Comparison of ENCODE assay signal across 13 cellular contexts in the genomic region with DNA sequence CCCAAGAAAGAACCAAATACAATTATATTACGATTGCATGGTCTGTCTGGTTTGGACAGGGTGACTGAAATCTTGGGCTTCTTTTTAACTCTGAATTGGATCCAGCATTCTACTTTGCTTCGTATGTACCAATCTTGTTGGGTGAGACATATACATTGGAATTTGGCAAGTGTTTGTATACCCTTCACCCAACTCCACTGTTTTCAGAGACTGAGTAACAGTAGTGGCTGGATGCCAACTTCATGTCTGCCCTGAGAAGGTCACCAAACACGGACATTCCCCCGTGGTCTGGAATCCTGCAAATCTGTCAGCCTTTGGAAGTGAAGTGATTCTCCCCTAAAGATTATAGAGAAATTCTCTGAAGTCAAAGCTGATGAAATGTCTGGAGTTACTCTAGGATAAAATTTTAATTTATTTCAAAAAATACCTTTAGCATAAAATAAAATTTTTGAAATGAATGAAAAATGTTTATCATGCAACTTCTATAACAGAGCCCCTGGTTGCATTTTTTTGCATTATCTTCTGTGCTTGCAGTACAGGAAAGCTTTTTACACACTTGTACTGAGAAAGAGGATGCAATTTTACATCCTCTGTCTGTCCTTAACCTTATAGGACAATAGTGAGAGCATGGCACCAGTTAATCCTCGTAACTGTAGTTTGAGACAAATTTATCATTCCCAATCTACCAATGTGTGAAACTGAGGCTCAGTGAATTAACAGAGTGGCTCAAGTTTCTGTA.
DNase-seq lines count a peak whose midpoint lies in the region; ATAC-seq, FAIRE-seq and TF ChIP-seq lines count a peak whose summit lies in the region.
"Had no signal": no experiment of that assay in that cellular context is flagged by ENCODE, and none has a peak within 500 bp of the region (broad histone marks: within the 10 kb centered on the region; RNA-seq: fewer than 3 reads in every experiment).

No MANE protein-coding gene starts in this region.

- H3K9me3 ChIP-seq in GM23248 (ENCODE audit: low read depth) (no peaks in the 10 kb centered on the region), fibroblast of lung (ENCODE audit: control insufficient read depth, insufficient read depth, low read depth, low read length) (no peaks in the 10 kb centered on the region), pancreas (no peaks in the 10 kb centered on the region)

- no peak for TF ChIP-seq CTCF in fibroblast of lung (conservative IDR thresholded peaks at IDR 0.05 in 1 of 2, IDR thresholded peaks at IDR 0.05 in 1 of 2; ENCODE audit: low read depth in 1 of 2, low read length in 2 of 2)
- no peak for TF ChIP-seq CTCF in pancreas (IDR thresholded peaks at IDR 0.05)
- TF ChIP-seq CTCF in glutamatergic neuron (IDR thresholded peaks at IDR 0.05; ENCODE audit: partially characterized antibody, unreplicated experiment), result no peak

- H3K79me2 ChIP-seq in GM23248 (ENCODE audit: insufficient read depth) (no peaks in the 10 kb centered on the region), fibroblast of lung (ENCODE audit: control insufficient read depth, insufficient read depth, low read length) (no peaks in the 10 kb centered on the region)

- no peak overlapping the region for H3K4me3 Mint-ChIP-seq in activated T-cell treated with anti-CD3 and anti-CD28 coated beads, Interleukin-2, amount 50 U/mL, for 4 hours
- no peak overlapping the region for H3K4me3 Mint-ChIP-seq in glutamatergic neuron (ENCODE audit: unreplicated experiment)
- H3K4me3 Mint-ChIP-seq: activated naive CD4-positive, alpha-beta T cell treated with anti-CD3 and anti-CD28 coated beads, Interleukin-2, amount 50 U/mL, for 24 hours; stimulated activated effector memory CD8-positive, alpha-beta T cell treated with anti-CD3 and anti-CD28 coated beads, Interleukin-12 subunit alpha, Interleukin-12 subunit beta, amount 100 ng/mL, for 72 hours had no signal

- ATAC-seq in pancreas (peak in 3 of 4 donors; percentile 57 to 86 (median 67)), GM19324 (IDR thresholded peaks at IDR 0.05; ENCODE audit: low FRiP score, unreplicated experiment) (no peak), HG03196 (IDR thresholded peaks at IDR 0.05; ENCODE audit: unreplicated experiment) (no peak)
- no peak for ATAC-seq in activated T-cell treated with anti-CD3 and anti-CD28 coated beads, Interleukin-2, amount 50 U/mL, for 4 hours
- ATAC-seq: sciatic nerve; stimulated activated effector memory CD8-positive, alpha-beta T cell treated with anti-CD3 and anti-CD28 coated beads, Interleukin-12 subunit alpha, Interleukin-12 subunit beta, amount 100 ng/mL, for 72 hours had no signal

- no peaks in the 10 kb centered on the region for H3K4me1 Mint-ChIP-seq in activated T-cell treated with anti-CD3 and anti-CD28 coated beads, Interleukin-2, amount 50 U/mL, for 4 hours (ENCODE audit: low read depth)
- peaks cover 12% of the 10 kb centered on the region for H3K4me1 Mint-ChIP-seq in glutamatergic neuron (ENCODE audit: low read depth, unreplicated experiment)
- H3K4me1 Mint-ChIP-seq: activated naive CD4-positive, alpha-beta T cell treated with anti-CD3 and anti-CD28 coated beads, Interleukin-2, amount 50 U/mL, for 24 hours; stimulated activated effector memory CD8-positive, alpha-beta T cell treated with anti-CD3 and anti-CD28 coated beads, Interleukin-12 subunit alpha, Interleukin-12 subunit beta, amount 100 ng/mL, for 72 hours had no signal

- H3K4me1 ChIP-seq in GM23248 (ENCODE audit: insufficient read depth), result peaks cover 41% of the 10 kb centered on the region
- peaks cover 9% of the 10 kb centered on the region for H3K4me1 ChIP-seq in fibroblast of lung (ENCODE audit: control insufficient read depth, extremely low read depth, insufficient read depth, low read length)
- H3K4me1 ChIP-seq in pancreas, result peaks cover 0 to 13% (median 6%) of the 10 kb centered on the region in 3 donors

- H3K36me3 Mint-ChIP-seq in activated T-cell treated with anti-CD3 and anti-CD28 coated beads, Interleukin-2, amount 50 U/mL, for 4 hours (ENCODE audit: insufficient read depth), result peaks cover 21% of the 10 kb centered on the region
- H3K36me3 Mint-ChIP-seq in glutamatergic neuron (ENCODE audit: unreplicated experiment), result no peaks in the 10 kb centered on the region
- H3K36me3 Mint-ChIP-seq: stimulated activated effector memory CD8-positive, alpha-beta T cell treated with anti-CD3 and anti-CD28 coated beads, Interleukin-12 subunit alpha, Interleukin-12 subunit beta, amount 100 ng/mL, for 72 hours had no signal

- WGBS in GM23248 (ENCODE audit: low coverage in 1 of 2, low lambda C conversion rate in 2 of 2, missing lambda C conversion rate in 2 of 2), 2 experiments, result 19 to 20% methylated on average over 5 of the region's 5 CpGs
- WGBS in pancreas, 2 donors, result 33 to 34% methylated on average over 5 of the region's 5 CpGs

- H4K20me1 ChIP-seq in GM23248 (ENCODE audit: insufficient read depth), result no peaks in the 10 kb centered on the region
- no peaks in the 10 kb centered on the region for H4K20me1 ChIP-seq in fibroblast of lung (ENCODE audit: control insufficient read depth, extremely low read depth, insufficient read depth, low read length)

- peaks cover 22% of the 10 kb centered on the region for H3F3A ChIP-seq in GM23248 (ENCODE audit: insufficient read depth)

- no peak for FAIRE-seq in pancreas (lab: Jason Lieb, UNC)
- FAIRE-seq: GM19239 had no signal

- H3K27ac ChIP-seq in GM23248 (peak overlapping the region; percentile 76), fibroblast of lung (ENCODE audit: insufficient read depth, low read length) (no peak overlapping the region), pancreas (no peak overlapping the region)

- H3K36me3 ChIP-seq in GM23248 (ENCODE audit: low read depth), result no peaks in the 10 kb centered on the region
- H3K36me3 ChIP-seq in fibroblast of lung (ENCODE audit: control insufficient read depth, insufficient read depth, low read length), result no peaks in the 10 kb centered on the region
- H3K36me3 ChIP-seq in pancreas, result no peaks in the 10 kb centered on the region

- no peaks in the 10 kb centered on the region for H3K27me3 ChIP-seq in GM23248 (replicated peaks; ENCODE audit: insufficient read depth)
- no peaks in the 10 kb centered on the region for H3K27me3 ChIP-seq in fibroblast of lung (ENCODE audit: control insufficient read depth, insufficient read depth, low read length)
- H3K27me3 ChIP-seq in pancreas, result no peaks in the 10 kb centered on the region

- H3K4me2 ChIP-seq in GM23248 (ENCODE audit: unreplicated experiment), result peak overlapping the region; percentile 47
- peak overlapping the region; percentile 68 for H3K4me2 ChIP-seq in fibroblast of lung (ENCODE audit: extremely low read depth, insufficient read depth, low read length)

- no peaks in the 10 kb centered on the region for H3K9me3 Mint-ChIP-seq in activated T-cell treated with anti-CD3 and anti-CD28 coated beads, Interleukin-2, amount 50 U/mL, for 4 hours
- peaks cover 1% of the 10 kb centered on the region for H3K9me3 Mint-ChIP-seq in glutamatergic neuron (ENCODE audit: unreplicated experiment)
- H3K9me3 Mint-ChIP-seq: activated naive CD4-positive, alpha-beta T cell treated with anti-CD3 and anti-CD28 coated beads, Interleukin-2, amount 50 U/mL, for 24 hours; stimulated activated effector memory CD8-positive, alpha-beta T cell treated with anti-CD3 and anti-CD28 coated beads, Interleukin-12 subunit alpha, Interleukin-12 subunit beta, amount 100 ng/mL, for 72 hours had no signal

- H3K27me3 Mint-ChIP-seq in activated T-cell treated with anti-CD3 and anti-CD28 coated beads, Interleukin-2, amount 50 U/mL, for 4 hours (ENCODE audit: low read depth), result no peaks in the 10 kb centered on the region
- H3K27me3 Mint-ChIP-seq in glutamatergic neuron (ENCODE audit: unreplicated experiment), result peaks cover 1% of the 10 kb centered on the region
- H3K27me3 Mint-ChIP-seq: activated naive CD4-positive, alpha-beta T cell treated with anti-CD3 and anti-CD28 coated beads, Interleukin-2, amount 50 U/mL, for 24 hours had no signal

- intact Hi-C loops in pancreas (cut with DNase I), result no loop called here

- no peaks in the 10 kb centered on the region for H3K9me2 ChIP-seq in GM23248 (ENCODE audit: insufficient read depth)

- H3K9ac ChIP-seq in GM23248 (peak overlapping the region; percentile 27), fibroblast of lung (ENCODE audit: insufficient read depth, low read length) (no peak overlapping the region)

- H3K4me3 ChIP-seq in GM23248 (peak overlapping the region; percentile 18; the same call in 1 of the 2 replicates), fibroblast of lung (replicated peaks in 1 of 4; ENCODE audit: control extremely low read depth in 1 of 4, insufficient read depth in 1 of 4, low read depth in 3 of 4, low read length in 4 of 4) (no peak overlapping the region), pancreas (no peak overlapping the region)

- H2AFZ ChIP-seq in GM23248 (no peak overlapping the region), fibroblast of lung (ENCODE audit: low read length) (no peak overlapping the region)

- DNase-seq in GM23248 (peak; percentile 95), RPMI7951 (ENCODE audit: low read depth) (peak; percentile 94), fibroblast of lung (ENCODE audit: low read depth in 2 of 2) (peak; percentile 97), pancreas (peak in 2 of 6 donors; percentile 34 to 45), glutamatergic neuron (no peak)
- no peak for DNase-seq in activated T-cell treated with anti-CD3 and anti-CD28 coated beads, Interleukin-2, amount 50 U/mL, for 4 hours
- DNase-seq: activated CD4-positive, CD25-positive, alpha-beta regulatory T cell treated with anti-CD3 and anti-CD28 coated beads, Interleukin-2, amount 50 U/mL, for 72 hours had no signal

- no peak overlapping the region for H3K27ac Mint-ChIP-seq in glutamatergic neuron (ENCODE audit: unreplicated experiment)
- H3K27ac Mint-ChIP-seq: activated naive CD4-positive, alpha-beta T cell treated with anti-CD3 and anti-CD28 coated beads, Interleukin-2, amount 50 U/mL, for 24 hours; stimulated activated effector memory CD8-positive, alpha-beta T cell treated with anti-CD3 and anti-CD28 coated beads, Interleukin-12 subunit alpha, Interleukin-12 subunit beta, amount 100 ng/mL, for 72 hours had no signal

- in situ Hi-C loops in GM23248 (cut with MboI), result no loop called here

Comparison
In these comparisons a context has a peak if more than half of its experiments do, and no peak if none do; other contexts are left out.
1. DNase-seq: peak in GM23248 (single experiment), RPMI7951 (single experiment) and fibroblast of lung (2 of 2); none in activated T-cell treated with anti-CD3 and anti-CD28 coated beads, Interleukin-2, amount 50 U/mL, for 4 hours (single experiment) and glutamatergic neuron (single experiment).
2. ATAC-seq: peak in pancreas (3 of 4); none in activated T-cell treated with anti-CD3 and anti-CD28 coated beads, Interleukin-2, amount 50 U/mL, for 4 hours (0 of 2), GM19324 (single experiment) and HG03196 (single experiment).